Comparison of ENCODE assay signal across 8 cellular contexts in the genomic region with DNA sequence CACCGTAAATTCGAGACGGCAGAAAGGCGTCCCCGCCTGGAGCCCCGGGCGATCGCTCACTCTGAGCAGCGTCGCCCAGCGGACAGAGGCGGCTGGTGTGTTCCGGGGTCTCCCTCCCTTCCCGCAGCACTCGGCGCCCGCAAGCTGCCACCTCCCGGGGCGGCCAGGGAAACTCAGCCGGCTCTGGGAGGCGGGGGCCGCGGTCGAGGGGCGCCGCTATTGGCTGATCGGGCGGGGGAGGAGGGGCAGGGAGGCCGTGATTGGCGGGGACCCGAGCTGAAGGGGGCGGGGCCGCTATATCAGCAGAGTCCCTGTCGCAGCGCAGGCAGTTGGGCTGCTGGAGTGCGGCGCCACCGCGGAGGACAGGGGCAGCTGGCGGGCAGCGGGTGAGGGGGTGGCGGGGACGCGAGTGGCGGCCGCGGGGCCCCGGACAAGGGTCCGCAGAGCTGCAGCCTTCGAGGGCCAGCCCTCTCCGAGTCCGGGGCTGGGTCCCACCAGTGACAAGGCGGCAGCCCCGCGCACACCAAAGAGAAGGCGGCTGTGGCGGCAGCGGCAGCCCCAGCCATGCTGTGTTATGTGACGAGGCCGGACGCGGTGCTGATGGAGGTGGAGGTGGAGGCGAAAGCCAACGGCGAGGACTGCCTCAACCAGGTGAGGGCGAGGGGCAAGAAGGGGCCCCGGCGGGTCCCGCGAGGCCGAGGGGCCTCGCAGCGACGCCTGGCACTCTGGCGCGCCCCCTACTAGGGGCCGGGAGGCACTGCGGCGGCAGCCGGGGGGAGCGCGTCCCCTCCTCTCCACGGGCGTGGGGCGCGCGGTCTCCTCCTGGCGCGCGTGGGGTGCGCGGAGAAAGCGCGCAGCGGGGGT. TPM values are rescaled to one million over a fixed set of nuclear protein-coding genes. Genes with fewer than 3 reads are reported as not detected.
DNase-seq lines count a peak whose midpoint lies in the region; ATAC-seq and TF ChIP-seq lines count a peak whose summit lies in the region.

MYLIP (plus strand) TSS at position 328 of the 864 bp plus-strand sequence; CDS start at position 565, 237 bp downstream.

- H3K79me2 ChIP-seq in DOHH2 (ENCODE audit: control insufficient read depth, low read length): peaks cover 51% of the 10 kb centered on the region

- peak within 1 kb of the TSS; percentile 83 for H3K4me2 ChIP-seq in DOHH2 (ENCODE audit: low read length)

- POLR2A ChIA-PET in Panc1 (lab: Charles Lee): interaction anchor here (0.6 to 0.9 kb wide), 6 partner anchors 29 to 436 kb away, joined by 3 to 13 read pairs (median 8); no protein-coding TSS in a partner anchor

- ATAC-seq in GM21786 (IDR thresholded peaks at IDR 0.05; ENCODE audit: unreplicated experiment) (peak; percentile 66), Panc1 (peak; percentile 94)

- H3K4me3 ChIP-seq in DOHH2 (ENCODE audit: low read length): peak within 1 kb of the TSS; percentile 85
- H3K4me3 ChIP-seq in Panc1 (ENCODE audit: low read depth in 2 of 2, low read length in 2 of 2): peak within 1 kb of the TSS; percentile 83 to 92
- peak within 1 kb of the TSS; percentile 96 to 99 (median 99) for H3K4me3 ChIP-seq in esophagus muscularis mucosa
- H3K4me3 ChIP-seq in muscle layer of duodenum (ENCODE audit: low read depth in 1 of 2, low read length in 2 of 2): peak within 1 kb of the TSS; percentile 96 to 98

- 0% methylated on average over 20 of the region's 95 CpGs for WGBS in esophagus muscularis mucosa

- TF ChIP-seq CTCF in DOHH2 (IDR thresholded peaks at IDR 0.05; ENCODE audit: low read depth, low read length, poor library complexity, severe bottlenecking) (peak; percentile 72), Panc1 (IDR thresholded peaks at IDR 0.05) (peak; percentile 83), esophagus muscularis mucosa (IDR thresholded peaks at IDR 0.05) (peak; percentile 57 to 84 (median 69))

- TF ChIP-seq EP300 in esophagus muscularis mucosa (IDR thresholded peaks at IDR 0.05): no peak

- CTCF ChIA-PET in Panc1 (lab: Charles Lee): interaction anchor here (0.6 to 1.1 kb wide), 14 partner anchors 76 to 567 kb away, joined by 3 to 12 read pairs (median 5); no protein-coding TSS in a partner anchor

- no peaks in the 10 kb centered on the region for H3F3A ChIP-seq in DOHH2 (ENCODE audit: control insufficient read depth, insufficient read depth)

- H3K36me3 ChIP-seq in DOHH2 (ENCODE audit: control insufficient read depth, low read length): peaks cover 47% of the 10 kb centered on the region
- H3K36me3 ChIP-seq in KOPT-K1 (ENCODE audit: insufficient read depth, low read length): no peaks in the 10 kb centered on the region
- peaks cover 15% of the 10 kb centered on the region for H3K36me3 ChIP-seq in Panc1 (ENCODE audit: control insufficient read depth, insufficient read depth, low read length)
- H3K36me3 ChIP-seq in esophagus muscularis mucosa: no peaks in the 10 kb centered on the region
- H3K36me3 ChIP-seq in muscle layer of duodenum (ENCODE audit: control insufficient read depth in 1 of 2, insufficient read depth in 2 of 2, low read length in 2 of 2): peaks cover 0 to 4% of the 10 kb centered on the region in 2 donors

- H3K27me3 ChIP-seq in DOHH2 (ENCODE audit: control insufficient read depth, low read length): 0 out of 2 replicates have a peak, but pooled peaks cover 5% of the 10 kb centered on the region
- H3K27me3 ChIP-seq in Panc1 (ENCODE audit: control insufficient read depth, insufficient read depth, low read length): peaks cover under 1% of the 10 kb centered on the region
- peaks cover 0 to 5% (median 0%) of the 10 kb centered on the region in 4 donors for H3K27me3 ChIP-seq in esophagus muscularis mucosa
- no peaks in the 10 kb centered on the region for H3K27me3 ChIP-seq in muscle layer of duodenum (ENCODE audit: low read depth, low read length)

- H3K4me1 ChIP-seq in DOHH2 (ENCODE audit: control insufficient read depth, low read length) (peaks cover 48% of the 10 kb centered on the region), Panc1 (ENCODE audit: control insufficient read depth, insufficient read depth, low read length) (peaks cover 19% of the 10 kb centered on the region), esophagus muscularis mucosa (peaks cover 19 to 53% (median 43%) of the 10 kb centered on the region in 4 donors), muscle layer of duodenum (ENCODE audit: control insufficient read depth in 1 of 2, insufficient read depth in 2 of 2, low read length in 2 of 2) (peaks cover 23 to 29% of the 10 kb centered on the region in 2 donors)

- H3K9me2 ChIP-seq in DOHH2 (replicated peaks; ENCODE audit: control insufficient read depth, low read length): no peaks in the 10 kb centered on the region

- BruUV-seq in Panc1 (replicated peaks; lab: Mats Ljungman, UMichigan): no TSS peak

- no peaks in the 10 kb centered on the region for H3K9me3 ChIP-seq in DOHH2 (ENCODE audit: control insufficient read depth, insufficient read depth, low read length)
- H3K9me3 ChIP-seq in KOPT-K1 (ENCODE audit: insufficient read depth, low read length, poor library complexity, severe bottlenecking): no peaks in the 10 kb centered on the region
- no peaks in the 10 kb centered on the region for H3K9me3 ChIP-seq in Panc1 (ENCODE audit: control insufficient read depth, insufficient read depth, low read depth, low read length)
- no peaks in the 10 kb centered on the region for H3K9me3 ChIP-seq in esophagus muscularis mucosa
- H3K9me3 ChIP-seq in muscle layer of duodenum (ENCODE audit: control insufficient read depth in 1 of 2, low read length in 2 of 2): no peaks in the 10 kb centered on the region

- peaks cover 40% of the 10 kb centered on the region for H4K20me1 ChIP-seq in DOHH2 (ENCODE audit: control insufficient read depth, insufficient read depth, low read depth, low read length)

- in situ Hi-C loops in Panc1 (cut with HindIII; ENCODE audit: low pct_unique_long_range_greater_than_20kb, low sequenced_read_pairs): no loop called here

- DNase-seq in Panc1 (ENCODE audit: low read depth, low spot score) (no peak), esophagus muscularis mucosa (ENCODE audit: extremely low spot score) (peak; percentile 99)
- DNase-seq in activated T-cell treated with anti-CD3 and anti-CD28 coated beads, Interleukin-2, amount 50 U/mL, for 48 hours: peak; percentile 98
- DNase-seq in stimulated activated CD8-positive, alpha-beta memory T cell treated with anti-CD3 and anti-CD28 coated beads, Interleukin-7, amount 100 ng/mL, for 24 hours (ENCODE audit: low read depth): peak; percentile 95

- H3K27ac ChIP-seq in DOHH2 (ENCODE audit: low read depth, low read length) (peak within 1 kb of the TSS; percentile 45), KOPT-K1 (ENCODE audit: low read depth, low read length, poor library complexity, severe bottlenecking) (peak within 1 kb of the TSS; percentile 26), Panc1 (ENCODE audit: low read length) (peak within 1 kb of the TSS; percentile 92), esophagus muscularis mucosa (replicated peaks in 1 of 4) (peak within 1 kb of the TSS; percentile 94 to 98 (median 95)), muscle layer of duodenum (ENCODE audit: low read length) (peak within 1 kb of the TSS; percentile 81)

- intact Hi-C loops in Panc1 (cut with micrococcal nuclease; ENCODE audit: unreplicated experiment): loop anchor here (1.0 kb wide), 1 partner anchor 438 kb away; no protein-coding TSS in a partner anchor
- intact Hi-C loops in esophagus muscularis mucosa (cut with DNase I): no loop called here

- peak; percentile 99 for TF ChIP-seq POLR2A in esophagus muscularis mucosa (IDR thresholded peaks at IDR 0.05; ENCODE audit: low read depth)

RNA-seq across cellular contexts. Expression of gene MYLIP, which starts in this region (rescaled TPM):
- 12.7 TPM for total RNA-seq in Panc1 (2021; ENCODE audit: unreplicated experiment)
- polyA plus RNA-seq in Panc1 (2012; ENCODE audit: insufficient read length): 8.6 TPM
- 10 to 100 TPM; 33.5 to 61.8 (median 35.3) TPM for total RNA-seq in esophagus muscularis mucosa

Comparison
In these comparisons a context has a peak if more than half of its experiments do, and no peak if none do; other contexts are left out.
1. H3K27ac ChIP-seq: peak in every context shown above with its lines; median percentile 95 in esophagus muscularis mucosa; 92 in Panc1; 81 in muscle layer of duodenum; 45 in DOHH2; 26 in KOPT-K1.